Comparison of ENCODE assay signal across 13 cellular contexts in genomic region chr18:70621710-70622109, GRCh38.
DNase-seq lines count a peak whose midpoint lies in the region; ATAC-seq and TF ChIP-seq lines count a peak whose summit lies in the region.
"Had no signal": no experiment of that assay in that cellular context is flagged by ENCODE, and none has a peak within 500 bp of the region (broad histone marks: within the 10 kb centered on the region; RNA-seq: fewer than 3 reads in every experiment).

No MANE protein-coding gene starts in this region.

- peak overlapping the region; percentile 88 for H3K27ac Mint-ChIP-seq in activated CD4-positive, alpha-beta T cell treated with anti-CD3 and anti-CD28 coated beads for 36 hours
- H3K27ac Mint-ChIP-seq in activated T-cell treated with anti-CD3 and anti-CD28 coated beads, Interleukin-2, amount 50 U/mL, for 24 hours: peak overlapping the region; percentile 94

- POLR2A ChIA-PET in activated CD4-positive, alpha-beta T cell treated with anti-CD3 and anti-CD28 coated beads for 36 hours (lab: Charles Lee): no interaction called here

- no peaks in the 10 kb centered on the region for H3K27me3 Mint-ChIP-seq in activated CD4-positive, alpha-beta T cell treated with anti-CD3 and anti-CD28 coated beads for 36 hours
- H3K27me3 Mint-ChIP-seq in activated T-cell treated with anti-CD3 and anti-CD28 coated beads, Interleukin-2, amount 50 U/mL, for 24 hours: no peaks in the 10 kb centered on the region

- CTCF ChIA-PET in activated CD4-positive, alpha-beta T cell treated with anti-CD3 and anti-CD28 coated beads for 36 hours (lab: Charles Lee): interaction anchor here (1.3 to 1.4 kb wide), 2 partner anchors 23 to 32 kb away, joined by 3 to 5 read pairs; no protein-coding TSS in a partner anchor

- H3K4me1 ChIP-seq in mucosa of descending colon (ENCODE audit: low read depth): no peaks in the 10 kb centered on the region
- H3K4me1 ChIP-seq: upper lobe of left lung had no signal

- H3K4me3 ChIP-seq in mucosa of descending colon: no peak overlapping the region
- H3K4me3 ChIP-seq: upper lobe of left lung had no signal

- H3K36me3 ChIP-seq in mucosa of descending colon (ENCODE audit: low read depth): no peaks in the 10 kb centered on the region
- H3K36me3 ChIP-seq: upper lobe of left lung had no signal

- peak overlapping the region; percentile 61 for H3K4me3 Mint-ChIP-seq in activated CD4-positive, alpha-beta T cell treated with anti-CD3 and anti-CD28 coated beads for 36 hours
- H3K4me3 Mint-ChIP-seq in activated T-cell treated with anti-CD3 and anti-CD28 coated beads, Interleukin-2, amount 50 U/mL, for 24 hours: peak overlapping the region; percentile 68

- H3K9me3 Mint-ChIP-seq in activated CD4-positive, alpha-beta T cell treated with anti-CD3 and anti-CD28 coated beads for 36 hours (ENCODE audit: low read depth): peaks cover 5% of the 10 kb centered on the region
- peaks cover 2% of the 10 kb centered on the region for H3K9me3 Mint-ChIP-seq in activated T-cell treated with anti-CD3 and anti-CD28 coated beads, Interleukin-2, amount 50 U/mL, for 24 hours

- no peaks in the 10 kb centered on the region for H3K9me3 ChIP-seq in mucosa of descending colon
- H3K9me3 ChIP-seq: upper lobe of left lung had no signal

- H3K4me1 Mint-ChIP-seq in activated CD4-positive, alpha-beta T cell treated with anti-CD3 and anti-CD28 coated beads for 36 hours: peaks cover 59% of the 10 kb centered on the region
- peaks cover 57% of the 10 kb centered on the region for H3K4me1 Mint-ChIP-seq in activated T-cell treated with anti-CD3 and anti-CD28 coated beads, Interleukin-2, amount 50 U/mL, for 24 hours (ENCODE audit: low read depth)

- TF ChIP-seq CTCF in mucosa of descending colon (IDR thresholded peaks at IDR 0.05): no peak

- peak; percentile 33 for ATAC-seq in activated CD4-positive, alpha-beta T cell treated with anti-CD3 and anti-CD28 coated beads for 36 hours
- ATAC-seq in mucosa of descending colon: peak; percentile 9
- no peak for ATAC-seq in GM18909 (IDR thresholded peaks at IDR 0.05; ENCODE audit: poor library complexity, unreplicated experiment)
- ATAC-seq in HG02763 (IDR thresholded peaks at IDR 0.05; ENCODE audit: unreplicated experiment): no peak

- DNase-seq in activated CD4-positive, alpha-beta T cell treated with anti-CD3 and anti-CD28 coated beads for 36 hours: no peak
- no peak for DNase-seq in activated CD4-positive, alpha-beta T cell treated with anti-CD3 and anti-CD28 coated beads for 4 hours
- DNase-seq in NCI-H146 (lab: John Stamatoyannopoulos, UW) (peak; percentile 79), mucosa of descending colon (no peak), NCI-H2227 (lab: John Stamatoyannopoulos, UW; ENCODE audit: unreplicated experiment) (no peak)
- DNase-seq in activated T-cell treated with anti-CD3 and anti-CD28 coated beads, Interleukin-2, amount 50 U/mL, for 24 hours: no peak
- DNase-seq: 8988T; activated CD4-positive, alpha-beta T cell treated with anti-CD3 and anti-CD28 coated beads for 1 hour; aorta; IMR-90; upper lobe of left lung had no signal

- intact Hi-C loops in activated CD4-positive, alpha-beta T cell treated with anti-CD3 and anti-CD28 coated beads for 36 hours (cut with DNase I, micrococcal nuclease): no loop called here
- intact Hi-C loops in mucosa of descending colon (cut with DNase I, micrococcal nuclease): no loop called here

- H3K36me3 Mint-ChIP-seq in activated CD4-positive, alpha-beta T cell treated with anti-CD3 and anti-CD28 coated beads for 36 hours (ENCODE audit: low read depth): no peaks in the 10 kb centered on the region
- H3K36me3 Mint-ChIP-seq in activated T-cell treated with anti-CD3 and anti-CD28 coated beads, Interleukin-2, amount 50 U/mL, for 24 hours (ENCODE audit: low read depth): no peaks in the 10 kb centered on the region

Comparison
In these comparisons a context has a peak if more than half of its experiments do, and no peak if none do; other contexts are left out.
1. ATAC-seq: peak in activated CD4-positive, alpha-beta T cell treated with anti-CD3 and anti-CD28 coated beads for 36 hours (single experiment) and mucosa of descending colon (single experiment); none in GM18909 (single experiment) and HG02763 (single experiment).